ENCODE assay signal across 12 cellular contexts in the genomic region with DNA sequence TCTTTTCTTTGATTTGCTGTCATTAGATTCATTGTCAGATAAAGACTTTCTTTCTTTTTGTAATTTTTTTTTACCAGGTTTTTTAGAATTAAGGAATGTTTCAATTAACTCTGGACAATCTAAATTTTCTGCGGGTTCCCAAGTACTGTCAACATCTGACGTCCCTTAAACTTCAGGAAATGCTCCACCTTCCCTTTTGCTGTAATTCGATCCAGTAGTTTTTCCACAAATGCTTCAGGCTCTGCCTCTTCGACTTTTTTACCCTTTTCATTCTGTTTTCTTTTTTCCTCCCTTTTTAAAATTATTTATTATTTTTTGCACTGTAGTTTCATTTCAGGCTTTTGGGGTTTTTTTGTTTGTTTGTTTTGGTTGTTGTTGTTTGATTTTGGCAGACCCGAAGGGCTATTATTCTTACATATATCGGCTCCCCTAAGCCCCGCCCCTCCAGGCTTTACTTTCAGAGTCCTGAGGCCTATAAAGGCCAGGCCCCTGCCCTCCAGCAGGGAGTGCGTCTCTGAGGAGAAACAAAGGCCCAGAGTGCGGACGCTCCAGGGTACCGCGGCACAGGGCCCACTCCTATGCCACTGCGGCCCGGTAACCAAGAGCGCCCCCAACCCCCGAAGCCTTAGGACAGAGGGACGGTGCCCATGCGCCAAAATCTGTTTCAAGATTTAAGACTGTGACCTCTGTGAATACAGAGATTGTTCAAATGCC.
A peak's percentile ranks its signal among the peaks of the same experiment; 100 is the strongest.
DNase-seq lines count a peak whose midpoint lies in the region; ATAC-seq and TF ChIP-seq lines count a peak whose summit lies in the region.
"Had no signal": no experiment of that assay in that cellular context is flagged by ENCODE, and none has a peak within 500 bp of the region (broad histone marks: within the 10 kb centered on the region; RNA-seq: fewer than 3 reads in every experiment).

No MANE protein-coding gene starts in this region.

- H3K27ac Mint-ChIP-seq in type B pancreatic cell, result no peak overlapping the region
- no peak overlapping the region for H3K27ac Mint-ChIP-seq in activated T-cell treated with anti-CD3 and anti-CD28 coated beads, Interleukin-2, amount 50 U/mL, for 24 hours
- H3K27ac Mint-ChIP-seq: activated B cell treated with CpG ODN at 0.5 μM for 24 hours; stimulated activated naive CD8-positive, alpha-beta T cell treated with anti-CD3 and anti-CD28 coated beads, Interleukin-15, amount 100 ng/mL, for 72 hours had no signal

- H3K27me3 ChIP-seq in SJCRH30, result no peaks in the 10 kb centered on the region
- no peaks in the 10 kb centered on the region for H3K27me3 ChIP-seq in lower lobe of right lung (ENCODE audit: low read depth)

- TF ChIP-seq CTCF in fibroblast of mammary gland (conservative IDR thresholded peaks at IDR 0.05; ENCODE audit: control insufficient read depth, insufficient read depth, low read depth, low read length), result no peak
- TF ChIP-seq CTCF in lower lobe of right lung (IDR thresholded peaks at IDR 0.05), result no peak
- no peak for TF ChIP-seq CTCF in type B pancreatic cell (conservative IDR thresholded peaks at IDR 0.05)

- peaks cover 6% of the 10 kb centered on the region for H3K27me3 Mint-ChIP-seq in type B pancreatic cell
- no peaks in the 10 kb centered on the region for H3K27me3 Mint-ChIP-seq in activated T-cell treated with anti-CD3 and anti-CD28 coated beads, Interleukin-2, amount 50 U/mL, for 24 hours
- H3K27me3 Mint-ChIP-seq: activated B cell treated with CpG ODN at 0.5 μM for 24 hours had no signal

- H3K4me3 ChIP-seq in SJCRH30 (no peak overlapping the region), fibroblast of mammary gland (ENCODE audit: control insufficient read depth, low read depth, low read length) (peak overlapping the region; percentile 43), lower lobe of right lung (peak overlapping the region; percentile 9)

- ATAC-seq in lower lobe of right lung, result no peak
- ATAC-seq: stimulated activated naive CD8-positive, alpha-beta T cell treated with anti-CD3 and anti-CD28 coated beads, Interleukin-15, amount 100 ng/mL, for 72 hours had no signal

- intact Hi-C loops in lower lobe of right lung (cut with DNase I), result no loop called here

- DNase-seq in SJCRH30 (peak; percentile 1 to 6), fibroblast of mammary gland (ENCODE audit: low read depth) (peak; percentile 34), lower lobe of right lung (no peak), type B pancreatic cell (ENCODE audit: extremely low spot score, unreplicated experiment) (no peak)
- no peak for DNase-seq in stimulated activated CD4-positive, alpha-beta T cell treated with anti-CD3 and anti-CD28 coated beads, Interleukin-4, amount 100 ng/mL, for 1 hour
- DNase-seq in activated T-cell treated with anti-CD3 and anti-CD28 coated beads, Interleukin-2, amount 50 U/mL, for 24 hours, result no peak
- no peak for DNase-seq in activated CD4-positive, CD25-positive, alpha-beta regulatory T cell (lab: John Stamatoyannopoulos, UW)
- DNase-seq: activated B cell treated with CpG ODN at 0.5 μM for 24 hours; activated effector memory CD4-positive, alpha-beta T cell treated with anti-CD3 and anti-CD28 coated beads, Interleukin-2, amount 50 U/mL, for 16 hours; DND-41; NCI-H1105 treated with DMSO at 0.1 percent for 48 hours; stimulated activated naive CD8-positive, alpha-beta T cell treated with anti-CD3 and anti-CD28 coated beads, Interleukin-15, amount 100 ng/mL, for 72 hours had no signal

- no peaks in the 10 kb centered on the region for H3K9me3 Mint-ChIP-seq in type B pancreatic cell
- no peaks in the 10 kb centered on the region for H3K9me3 Mint-ChIP-seq in activated T-cell treated with anti-CD3 and anti-CD28 coated beads, Interleukin-2, amount 50 U/mL, for 24 hours
- H3K9me3 Mint-ChIP-seq: stimulated activated naive CD8-positive, alpha-beta T cell treated with anti-CD3 and anti-CD28 coated beads, Interleukin-15, amount 100 ng/mL, for 72 hours had no signal

- H3K4me1 ChIP-seq in SJCRH30, result no peaks in the 10 kb centered on the region
- no peaks in the 10 kb centered on the region for H3K4me1 ChIP-seq in lower lobe of right lung

- no peaks in the 10 kb centered on the region for H3K36me3 Mint-ChIP-seq in type B pancreatic cell
- no peaks in the 10 kb centered on the region for H3K36me3 Mint-ChIP-seq in activated T-cell treated with anti-CD3 and anti-CD28 coated beads, Interleukin-2, amount 50 U/mL, for 24 hours (ENCODE audit: low read depth)

- H3K27ac ChIP-seq in SJCRH30 (no peak overlapping the region), lower lobe of right lung (no peak overlapping the region)

- peak overlapping the region; percentile 46 for H3K4me3 Mint-ChIP-seq in type B pancreatic cell
- H3K4me3 Mint-ChIP-seq in activated T-cell treated with anti-CD3 and anti-CD28 coated beads, Interleukin-2, amount 50 U/mL, for 24 hours, result no peak overlapping the region
- H3K4me3 Mint-ChIP-seq: activated B cell treated with CpG ODN at 0.5 μM for 24 hours; stimulated activated naive CD8-positive, alpha-beta T cell treated with anti-CD3 and anti-CD28 coated beads, Interleukin-15, amount 100 ng/mL, for 72 hours had no signal

- no peaks in the 10 kb centered on the region for H3K36me3 ChIP-seq in SJCRH30
- no peaks in the 10 kb centered on the region for H3K36me3 ChIP-seq in lower lobe of right lung

- no peaks in the 10 kb centered on the region for H3K9me3 ChIP-seq in SJCRH30 (replicated peaks)
- no peaks in the 10 kb centered on the region for H3K9me3 ChIP-seq in lower lobe of right lung

- H3K4me1 Mint-ChIP-seq in type B pancreatic cell (ENCODE audit: unreplicated experiment), result peaks cover 4% of the 10 kb centered on the region
- H3K4me1 Mint-ChIP-seq in activated T-cell treated with anti-CD3 and anti-CD28 coated beads, Interleukin-2, amount 50 U/mL, for 24 hours (ENCODE audit: low read depth), result no peaks in the 10 kb centered on the region
- H3K4me1 Mint-ChIP-seq: activated B cell treated with CpG ODN at 0.5 μM for 24 hours; stimulated activated naive CD8-positive, alpha-beta T cell treated with anti-CD3 and anti-CD28 coated beads, Interleukin-15, amount 100 ng/mL, for 72 hours had no signal

Comparison
In these comparisons a context has a peak if more than half of its experiments do, and no peak if none do; other contexts are left out.
1. DNase-seq: peak in SJCRH30 (2 of 2) and fibroblast of mammary gland (single experiment); none in lower lobe of right lung (single experiment), type B pancreatic cell (single experiment), stimulated activated CD4-positive, alpha-beta T cell treated with anti-CD3 and anti-CD28 coated beads, Interleukin-4, amount 100 ng/mL, for 1 hour (single experiment), activated T-cell treated with anti-CD3 and anti-CD28 coated beads, Interleukin-2, amount 50 U/mL, for 24 hours (single experiment) and activated CD4-positive, CD25-positive, alpha-beta regulatory T cell (0 of 4).